9 cellular contexts compared by ENCODE assay signal in genomic region chr1:22275211-22275610, GRCh38.
"Had no signal": no experiment of that assay in that cellular context is flagged by ENCODE, and none has a peak within 500 bp of the region (broad histone marks: within the 10 kb centered on the region; RNA-seq: fewer than 3 reads in every experiment).

No MANE protein-coding gene starts in this region.

- H3K36me3 ChIP-seq: ascending aorta, ovary, stomach, thoracic aorta, uterus had no signal

- H3K9me3 ChIP-seq: ascending aorta, ovary, stomach, thoracic aorta, uterus had no signal

- H3K27ac ChIP-seq: ascending aorta, ovary, stomach, thoracic aorta, uterus had no signal

- H3K4me3 ChIP-seq: ascending aorta, ovary, stomach, thoracic aorta, uterus had no signal

- H3K27me3 ChIP-seq: ascending aorta, ovary, uterus had no signal

- FAIRE-seq: endometrium, islet of Langerhans had no signal

- H3K4me1 Mint-ChIP-seq: neural crest cell had no signal

- H3K4me3 Mint-ChIP-seq: activated CD8-positive, alpha-beta T cell treated with anti-CD3 and anti-CD28 coated beads for 36 hours; neural crest cell had no signal

- H3K27ac Mint-ChIP-seq: activated CD8-positive, alpha-beta T cell treated with anti-CD3 and anti-CD28 coated beads for 36 hours had no signal

- H3K4me1 ChIP-seq: ascending aorta, uterus had no signal
